In genomic region chr14:43145361-43145760, GRCh38 we compare ENCODE assay signal across 1 cellular context.
TF ChIP-seq lines count a peak whose summit lies in the region.

No MANE protein-coding gene starts in this region.

TF ChIP-seq in IMR-90, 13 proteins besides CTCF, POLR2A, EP300 and RAD21 (continued from another document):
- TF ChIP-seq USF2 (IDR thresholded peaks at IDR 0.05; ENCODE audit: low read depth, low read length) (no peak), ELK1 (IDR thresholded peaks at IDR 0.05; ENCODE audit: borderline replicate concordance, low read depth, low read length) (no peak), MAZ (IDR thresholded peaks at IDR 0.05; ENCODE audit: borderline replicate concordance, low read depth, low read length) (no peak), SMC3 (IDR thresholded peaks at IDR 0.05; ENCODE audit: low read depth, low read length) (no peak), MXI1 (IDR thresholded peaks at IDR 0.05; ENCODE audit: borderline replicate concordance, low read depth, low read length) (no peak), RCOR1 (IDR thresholded peaks at IDR 0.05; ENCODE audit: insufficient replicate concordance, low read length) (no peak), RFX5 (IDR thresholded peaks at IDR 0.05; ENCODE audit: low read depth, low read length) (no peak), NFE2L2 (IDR thresholded peaks at IDR 0.05; ENCODE audit: low read depth, low read length) (no peak), BHLHE40 (IDR thresholded peaks at IDR 0.05; ENCODE audit: low read depth, low read length) (no peak), CEBPB (IDR thresholded peaks at IDR 0.05; ENCODE audit: low read depth, low read length) (no peak), FOS (IDR thresholded peaks at IDR 0.05; ENCODE audit: low read depth, low read length) (no peak), MAFK (IDR thresholded peaks at IDR 0.05; ENCODE audit: low read depth, low read length) (no peak)
